14 cellular contexts compared by ENCODE assay signal in the genomic region with DNA sequence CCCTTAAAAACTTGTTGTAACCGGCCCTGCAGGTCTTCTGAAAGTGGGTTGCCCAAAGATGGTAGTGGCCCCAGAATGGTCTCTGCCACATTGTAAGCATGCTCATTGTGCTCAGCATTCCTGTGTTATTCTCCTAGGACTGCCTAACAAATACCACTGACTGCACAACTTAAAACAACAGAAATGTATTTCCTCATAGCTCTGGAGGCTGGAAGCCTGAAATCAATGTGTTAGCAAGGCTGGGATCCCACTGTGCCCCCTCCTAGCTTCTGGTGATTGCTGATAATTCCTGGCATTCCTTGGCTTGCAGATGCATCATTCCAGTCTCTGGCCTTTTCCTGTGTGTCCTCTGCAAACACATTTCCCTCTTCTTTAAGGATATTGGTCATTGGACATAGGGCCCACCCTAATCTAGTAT. TPM values are rescaled to one million over a fixed set of nuclear protein-coding genes. Genes with fewer than 3 reads are reported as not detected.
DNase-seq lines count a peak whose midpoint lies in the region; ATAC-seq and TF ChIP-seq lines count a peak whose summit lies in the region.
"Had no signal": no experiment of that assay in that cellular context is flagged by ENCODE, and none has a peak within 500 bp of the region (broad histone marks: within the 10 kb centered on the region; RNA-seq: fewer than 3 reads in every experiment).

No MANE protein-coding gene starts in this region.

- H3K9me3 Mint-ChIP-seq in Calu3 (ENCODE audit: low read depth, unreplicated experiment) (no peaks in the 10 kb centered on the region), nephron progenitor cell (no peaks in the 10 kb centered on the region)
- H3K9me3 Mint-ChIP-seq in activated CD8-positive, alpha-beta T cell treated with anti-CD3 and anti-CD28 coated beads for 36 hours = no peaks in the 10 kb centered on the region

- CTCF ChIA-PET in Calu3 (lab: Charles Lee) = no interaction called here
- CTCF ChIA-PET in activated CD8-positive, alpha-beta T cell treated with anti-CD3 and anti-CD28 coated beads for 36 hours (lab: Charles Lee) = interaction anchor here (0.8 to 2.0 kb wide), 3 partner anchors 11 to 180 kb away, joined by 3 to 7 read pairs (median 4); no protein-coding TSS in a partner anchor

- H3K27ac Mint-ChIP-seq in Calu3 (ENCODE audit: unreplicated experiment) = peak overlapping the region; percentile 57
- H3K27ac Mint-ChIP-seq in nephron progenitor cell = no peak overlapping the region
- H3K27ac Mint-ChIP-seq in activated CD8-positive, alpha-beta T cell treated with anti-CD3 and anti-CD28 coated beads for 36 hours = no peak overlapping the region

- POLR2A ChIA-PET in activated CD8-positive, alpha-beta T cell treated with anti-CD3 and anti-CD28 coated beads for 36 hours (lab: Charles Lee) = no interaction called here

- H3K9me3 ChIP-seq in NT2/D1 (ENCODE audit: insufficient read depth, low read length) = no peaks in the 10 kb centered on the region
- H3K9me3 ChIP-seq: sigmoid colon, SJCRH30, suprapubic skin had no signal

- intact Hi-C loops in Calu3 (cut with micrococcal nuclease; ENCODE audit: unreplicated experiment) = loop anchor here (10.0 kb wide), 1 partner anchor 179 kb away; a partner anchor contains a TSS
- intact Hi-C loops in activated CD8-positive, alpha-beta T cell treated with anti-CD3 and anti-CD28 coated beads for 36 hours (cut with micrococcal nuclease) = loop anchor here (10.0 kb wide), 1 partner anchor 279 kb away; a partner anchor contains a TSS

- DNase-seq in Calu3 (no peak), NT2/D1 (ENCODE audit: low read depth, low spot score) (peak; percentile 70), fibroblast of mammary gland (ENCODE audit: low read depth) (peak; percentile 8), nephron progenitor cell (no peak)
- no peak for DNase-seq in activated CD8-positive, alpha-beta T cell treated with anti-CD3 and anti-CD28 coated beads for 36 hours
- DNase-seq: aorta; KG1; NK-92 treated with Interleukin-12 subunit alpha and Interleukin-12 subunit beta, amount 100 ng/mL, for 24 hours; sigmoid colon; SJCRH30 had no signal

- no peak overlapping the region for H3K4me3 ChIP-seq in NT2/D1 (ENCODE audit: insufficient read length, low read depth)
- no peak overlapping the region for H3K4me3 ChIP-seq in fibroblast of mammary gland (ENCODE audit: control insufficient read depth, low read depth, low read length)
- H3K4me3 ChIP-seq: sigmoid colon, SJCRH30, suprapubic skin had no signal

- ATAC-seq in HG02763 (IDR thresholded peaks at IDR 0.05; ENCODE audit: unreplicated experiment) = no peak
- ATAC-seq in activated CD8-positive, alpha-beta T cell treated with anti-CD3 and anti-CD28 coated beads for 36 hours = no peak
- no peak for ATAC-seq in HG03571 (IDR thresholded peaks at IDR 0.05; ENCODE audit: unreplicated experiment)
- no peak for ATAC-seq in GM21360 (IDR thresholded peaks at IDR 0.05; ENCODE audit: unreplicated experiment)

- TF ChIP-seq CTCF in Calu3 (IDR thresholded peaks at IDR 0.05; ENCODE audit: unreplicated experiment) (no peak), fibroblast of mammary gland (conservative IDR thresholded peaks at IDR 0.05; ENCODE audit: control insufficient read depth, insufficient read depth, low read depth, low read length) (no peak), nephron progenitor cell (IDR thresholded peaks at IDR 0.05) (no peak)
- no peak for TF ChIP-seq CTCF in activated CD8-positive, alpha-beta T cell treated with anti-CD3 and anti-CD28 coated beads for 36 hours (IDR thresholded peaks at IDR 0.05)

- H3K4me1 Mint-ChIP-seq in Calu3 (ENCODE audit: low read depth, unreplicated experiment) = peaks cover 50% of the 10 kb centered on the region
- H3K4me1 Mint-ChIP-seq in nephron progenitor cell = peaks cover 31% of the 10 kb centered on the region
- peaks cover 75% of the 10 kb centered on the region for H3K4me1 Mint-ChIP-seq in activated CD8-positive, alpha-beta T cell treated with anti-CD3 and anti-CD28 coated beads for 36 hours (ENCODE audit: low read depth)

- no peaks in the 10 kb centered on the region for H3K27me3 Mint-ChIP-seq in Calu3 (ENCODE audit: unreplicated experiment)
- peaks cover 51% of the 10 kb centered on the region for H3K27me3 Mint-ChIP-seq in nephron progenitor cell (ENCODE audit: low read depth, poor library complexity)
- no peaks in the 10 kb centered on the region for H3K27me3 Mint-ChIP-seq in activated CD8-positive, alpha-beta T cell treated with anti-CD3 and anti-CD28 coated beads for 36 hours

- H3K36me3 ChIP-seq in NT2/D1 (ENCODE audit: insufficient read depth, insufficient read length, low read length) = no peaks in the 10 kb centered on the region
- H3K36me3 ChIP-seq: sigmoid colon, SJCRH30, suprapubic skin had no signal

- no TSS peak for BruUV-seq in Calu3 (replicated peaks; lab: Mats Ljungman, UMichigan)

- H3K9ac ChIP-seq in NT2/D1 (ENCODE audit: insufficient read length, low read depth) = no peak overlapping the region

- H3K4me3 Mint-ChIP-seq in Calu3 (ENCODE audit: low read depth, unreplicated experiment) = no peak overlapping the region
- H3K4me3 Mint-ChIP-seq in nephron progenitor cell = peak overlapping the region; percentile 19
- no peak overlapping the region for H3K4me3 Mint-ChIP-seq in activated CD8-positive, alpha-beta T cell treated with anti-CD3 and anti-CD28 coated beads for 36 hours

- H3K36me3 Mint-ChIP-seq in Calu3 (ENCODE audit: insufficient read depth, unreplicated experiment) = peaks cover 37% of the 10 kb centered on the region
- no peaks in the 10 kb centered on the region for H3K36me3 Mint-ChIP-seq in nephron progenitor cell (ENCODE audit: low read depth)
- no peaks in the 10 kb centered on the region for H3K36me3 Mint-ChIP-seq in activated CD8-positive, alpha-beta T cell treated with anti-CD3 and anti-CD28 coated beads for 36 hours (ENCODE audit: low read depth)

- H3K4me1 ChIP-seq in NT2/D1 (ENCODE audit: insufficient read depth, insufficient read length) = peaks cover 7% of the 10 kb centered on the region
- H3K4me1 ChIP-seq: SJCRH30 had no signal

- H3K27me3 ChIP-seq in NT2/D1 (ENCODE audit: insufficient read depth, insufficient read length) = peaks cover 23% of the 10 kb centered on the region
- H3K27me3 ChIP-seq: sigmoid colon, SJCRH30, suprapubic skin had no signal

RNA-seq across cellular contexts. Expression of a gene that starts 3.4 kb away (rescaled TPM):
- 4.5 and 5.8 TPM in 2 replicates for total RNA-seq in Calu3 (2022)
- 1 to 10 TPM; 2.1 to 2.4 TPM for total RNA-seq in activated CD8-positive, alpha-beta T cell treated with anti-CD3 and anti-CD28 coated beads for 36 hours

Comparison
In these comparisons a context has a peak if more than half of its experiments do, and no peak if none do; other contexts are left out.
1. DNase-seq: peak in NT2/D1 (single experiment) and fibroblast of mammary gland (single experiment); none in Calu3 (single experiment), nephron progenitor cell (single experiment) and activated CD8-positive, alpha-beta T cell treated with anti-CD3 and anti-CD28 coated beads for 36 hours (single experiment).